16 cellular contexts compared by ENCODE assay signal in the genomic region with DNA sequence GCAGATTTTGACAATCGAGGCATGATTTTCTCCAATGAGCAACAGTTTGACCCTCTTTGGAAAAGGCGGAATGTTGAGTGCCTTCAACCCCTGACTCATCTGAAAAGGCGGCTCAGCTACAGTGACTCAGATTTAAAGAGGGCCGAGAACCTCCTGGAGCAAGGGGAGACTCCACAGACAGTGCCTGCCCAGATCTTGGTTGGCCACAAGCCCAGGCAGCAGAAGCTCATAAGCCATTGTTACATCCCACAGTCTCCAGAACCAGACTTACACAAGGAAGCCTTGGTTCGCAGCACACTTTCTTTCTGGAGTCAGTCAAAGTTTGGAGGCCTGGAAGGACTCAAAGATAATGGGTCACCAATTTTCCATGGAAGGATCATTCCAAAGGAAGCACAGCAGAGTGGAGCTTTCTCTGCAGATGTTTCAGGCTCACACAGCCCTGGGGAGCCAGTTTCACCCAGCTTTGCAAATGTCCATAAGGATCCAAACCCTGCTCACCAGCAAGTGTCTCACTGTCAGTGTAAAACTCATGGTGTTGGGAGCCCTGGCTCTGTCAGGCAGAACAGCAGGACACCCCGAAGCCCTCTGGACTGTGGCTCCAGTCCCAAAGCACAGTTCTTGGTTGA. TPM values are rescaled to one million over a fixed set of nuclear protein-coding genes. Genes with fewer than 3 reads are reported as not detected.
DNase-seq lines count a peak whose midpoint lies in the region; FAIRE-seq and TF ChIP-seq lines count a peak whose summit lies in the region.
"Had no signal": no experiment of that assay in that cellular context is flagged by ENCODE, and none has a peak within 500 bp of the region (broad histone marks: within the 10 kb centered on the region; RNA-seq: fewer than 3 reads in every experiment).

No MANE protein-coding gene starts in this region.

- no peaks in the 10 kb centered on the region for H4K20me1 ChIP-seq in astrocyte (ENCODE audit: insufficient read depth, low read length)

- CTCF ChIA-PET in MCF 10A (lab: Yijun Ruan, JAX) = interaction anchor here (0.8 to 1.2 kb wide), 5 partner anchors 13 to 76 kb away, joined by 3 to 7 read pairs (median 3); no protein-coding TSS in a partner anchor

- BruUV-seq in MCF 10A (replicated peaks; lab: Mats Ljungman, UMichigan) = no TSS peak

- no peaks in the 10 kb centered on the region for H3K9me3 Mint-ChIP-seq in MCF 10A (ENCODE audit: unreplicated experiment)
- H3K9me3 Mint-ChIP-seq in astrocyte (ENCODE audit: unreplicated experiment) = peaks cover 2% of the 10 kb centered on the region

- H2BK120ac ChIP-seq in trophoblast cell (ENCODE audit: insufficient read depth, low read length, poor library complexity) = no peak overlapping the region

- H3K27ac ChIP-seq in breast epithelium (no peak overlapping the region), astrocyte (ENCODE audit: low read depth, low read length) (peak overlapping the region; percentile 64), trophoblast cell (ENCODE audit: low read depth, low read length) (no peak overlapping the region)
- H3K27ac ChIP-seq: SK-N-MC had no signal

- H2AK5ac ChIP-seq in trophoblast cell (ENCODE audit: low read length) = no peak overlapping the region

- no peaks in the 10 kb centered on the region for H3K4me1 ChIP-seq in breast epithelium
- H3K4me1 ChIP-seq in astrocyte (ENCODE audit: insufficient read depth, low read length) = peaks cover 17% of the 10 kb centered on the region
- H3K4me1 ChIP-seq in trophoblast cell (ENCODE audit: control insufficient read depth in 1 of 2, insufficient read depth in 2 of 2, low read length in 2 of 2) = no peaks in the 10 kb centered on the region

- H3K4ac ChIP-seq in trophoblast cell (ENCODE audit: low read depth, low read length) = no peak overlapping the region

- H3K4me2 ChIP-seq in astrocyte (ENCODE audit: low read length) (peak overlapping the region; percentile 59), trophoblast cell (ENCODE audit: low read length) (no peak overlapping the region)

- no peaks in the 10 kb centered on the region for H3K9me3 ChIP-seq in breast epithelium
- H3K9me3 ChIP-seq in astrocyte (ENCODE audit: insufficient read depth, low read depth, low read length) = no peaks in the 10 kb centered on the region
- H3K9me3 ChIP-seq in trophoblast cell (ENCODE audit: insufficient read depth, low read depth, low read length) = no peaks in the 10 kb centered on the region

- POLR2A ChIA-PET in MCF 10A (lab: Yijun Ruan, JAX) = interaction anchor here (1.1 to 6.1 kb wide), 14 partner anchors 10 to 99 kb away, joined by 3 to 120 read pairs (median 14); no protein-coding TSS in a partner anchor

- no peak overlapping the region for H3K18ac ChIP-seq in trophoblast cell (ENCODE audit: low read length)

- no peak overlapping the region for H3K14ac ChIP-seq in trophoblast cell (ENCODE audit: low read length)

- no peak overlapping the region for H2BK12ac ChIP-seq in trophoblast cell (ENCODE audit: low read length)

- peak; percentile 91 for FAIRE-seq in astrocyte (lab: Jason Lieb, UNC)
- FAIRE-seq: A204.1, H1 had no signal

- DNase-seq in MCF 10A (ENCODE audit: unreplicated experiment) (peak; percentile 96), breast epithelium (ENCODE audit: low spot score in 2 of 2) (no peak), astrocyte (ENCODE audit: low read depth) (peak; percentile 95), foreskin melanocyte (peak; percentile 59), SKM-1 treated with dmso at 0.1 percent for 144 hours (lab: John Stamatoyannopoulos, UW; ENCODE audit: unreplicated experiment) (no peak), GM19238 (ENCODE audit: insufficient read length, low spot score) (no peak), NCI-H774 (lab: John Stamatoyannopoulos, UW) (no peak), trophoblast cell (no peak)
- DNase-seq: activated CD4-positive, alpha-beta T cell treated with anti-CD3 and anti-CD28 coated beads for 4 hours; activated effector memory CD4-positive, alpha-beta T cell treated with Interleukin-2 at 50 U/mL for 16 hours; GDM1; midbrain; NCI-H526 treated with DMSO at 0.1 percent for 48 hours had no signal

- no peak overlapping the region for H3K9ac ChIP-seq in astrocyte (ENCODE audit: low read length)
- H3K9ac ChIP-seq in trophoblast cell (ENCODE audit: low read length) = no peak overlapping the region

- peak overlapping the region; percentile 6 for H2AFZ ChIP-seq in astrocyte (ENCODE audit: low read depth, low read length)
- H2AFZ ChIP-seq in trophoblast cell (ENCODE audit: insufficient read depth, low read length, poor library complexity) = no peak overlapping the region

- H3K27me3 ChIP-seq in breast epithelium = no peaks in the 10 kb centered on the region
- no peaks in the 10 kb centered on the region for H3K27me3 ChIP-seq in astrocyte (ENCODE audit: insufficient read depth, low read length)
- H3K27me3 ChIP-seq in trophoblast cell (ENCODE audit: insufficient read depth, low read length) = no peaks in the 10 kb centered on the region

- intact Hi-C loops in MCF 10A (cut with micrococcal nuclease) = loop anchor here (1.0 to 5.0 kb wide), 2 partner anchors 39 to 70 kb away; no protein-coding TSS in a partner anchor
- intact Hi-C loops in breast epithelium (cut with DNase I; ENCODE audit: low total_unique reads) = no loop called here

- H3K79me2 ChIP-seq in astrocyte (ENCODE audit: insufficient read depth, low read length) (no peaks in the 10 kb centered on the region), trophoblast cell (ENCODE audit: control insufficient read depth, insufficient read depth, low read length, poor library complexity) (no peaks in the 10 kb centered on the region)

- WGBS in trophoblast cell (ENCODE audit: extremely low coverage, insufficient coverage, insufficient read length) = no CpG with 5 or more reads among the region's 6 CpGs

- H4K91ac ChIP-seq in trophoblast cell (ENCODE audit: low read depth, low read length) = no peak overlapping the region

- H4K8ac ChIP-seq in trophoblast cell (ENCODE audit: low read depth, low read length) = no peak overlapping the region

- no peaks in the 10 kb centered on the region for H3K79me1 ChIP-seq in trophoblast cell (ENCODE audit: low read length)

- H3K36me3 Mint-ChIP-seq in MCF 10A (ENCODE audit: insufficient read depth, unreplicated experiment) (peaks cover 40% of the 10 kb centered on the region), astrocyte (ENCODE audit: low read depth, unreplicated experiment) (peaks cover 11% of the 10 kb centered on the region)

- H3K4me1 Mint-ChIP-seq in MCF 10A (ENCODE audit: insufficient read depth, unreplicated experiment) = peaks cover 26% of the 10 kb centered on the region
- H3K4me1 Mint-ChIP-seq in astrocyte (ENCODE audit: low read depth, unreplicated experiment) = peaks cover 9% of the 10 kb centered on the region

- H3K4me3 Mint-ChIP-seq in MCF 10A (ENCODE audit: unreplicated experiment) (peak overlapping the region; percentile 35), astrocyte (ENCODE audit: unreplicated experiment) (no peak overlapping the region)

- TF ChIP-seq POLR2A in breast epithelium (IDR thresholded peaks at IDR 0.05) = no peak

- H3K27me3 Mint-ChIP-seq in MCF 10A (ENCODE audit: insufficient read depth, unreplicated experiment) (no peaks in the 10 kb centered on the region), astrocyte (ENCODE audit: low read depth, unreplicated experiment) (no peaks in the 10 kb centered on the region)

- H3K4me3 ChIP-seq in breast epithelium (no peak overlapping the region), astrocyte (ENCODE audit: insufficient read depth, low read depth, low read length) (peak overlapping the region; percentile 31), trophoblast cell (ENCODE audit: low read depth, low read length) (no peak overlapping the region)
- H3K4me3 ChIP-seq: SK-N-MC had no signal

- H2BK5ac ChIP-seq in trophoblast cell (ENCODE audit: low read depth, low read length, poor library complexity) = no peak overlapping the region

- no peak overlapping the region for H4K12ac ChIP-seq in trophoblast cell (ENCODE audit: low read depth, low read length)

- no peaks in the 10 kb centered on the region for H3K36me3 ChIP-seq in breast epithelium
- peaks cover 2% of the 10 kb centered on the region for H3K36me3 ChIP-seq in astrocyte (ENCODE audit: insufficient read depth, low read length)
- H3K36me3 ChIP-seq in trophoblast cell (ENCODE audit: control insufficient read depth in 1 of 2, insufficient read depth in 2 of 2, low read length in 2 of 2) = no peaks in the 10 kb centered on the region

- H3K27ac Mint-ChIP-seq in MCF 10A (ENCODE audit: low read depth, unreplicated experiment) (peak overlapping the region; percentile 97), astrocyte (ENCODE audit: unreplicated experiment) (no peak overlapping the region)

- no peak overlapping the region for H3K23ac ChIP-seq in trophoblast cell (ENCODE audit: low read length)

- no peak for TF ChIP-seq CTCF in MCF 10A (IDR thresholded peaks at IDR 0.05; ENCODE audit: unreplicated experiment)
- no peak for TF ChIP-seq CTCF in breast epithelium (IDR thresholded peaks at IDR 0.05)
- TF ChIP-seq CTCF in astrocyte (IDR thresholded peaks at IDR 0.05; ENCODE audit: insufficient read depth, low read depth, low read length) = no peak

RNA-seq across cellular contexts. Expression of gene PTPDC1, which starts 13.6 kb away (rescaled TPM):
- total RNA-seq in MCF 10A (2022) (42.2 and 49.9 TPM in 2 replicates), breast epithelium (10 to 100 TPM; 11.4 to 12.1 (median 12.0) TPM), astrocyte (5.1 and 5.4 TPM in 2 replicates)
- 3.4 and 4.0 TPM in 2 replicates for polyA plus RNA-seq in trophoblast cell (2013)

Comparison
In these comparisons a context has a peak if more than half of its experiments do, and no peak if none do; other contexts are left out.
1. DNase-seq: peak in MCF 10A (single experiment), astrocyte (single experiment) and foreskin melanocyte (single experiment); none in breast epithelium (0 of 2), SKM-1 treated with dmso at 0.1 percent for 144 hours (single experiment), GM19238 (single experiment), NCI-H774 (single experiment) and trophoblast cell (0 of 2).